ENCODE assay signal across 3 cellular contexts in genomic region chr12:1157046-1157445, GRCh38.
"Had no signal": no experiment of that assay in that cellular context is flagged by ENCODE, and none has a peak within 500 bp of the region (broad histone marks: within the 10 kb centered on the region; RNA-seq: fewer than 3 reads in every experiment).

No MANE protein-coding gene starts in this region.

- ATAC-seq: GM12878 had no signal

- H3K4me3 ChIP-seq: GM12878 had no signal

- DNase-seq: GDM1, GF-D8 had no signal
